In genomic region chr16:57341441-57342303, GRCh38 we compare ENCODE assay signal across 11 cellular contexts. TPM values are rescaled to one million over a fixed set of nuclear protein-coding genes. Genes with fewer than 3 reads are reported as not detected.
DNase-seq lines count a peak whose midpoint lies in the region; ATAC-seq and TF ChIP-seq lines count a peak whose summit lies in the region.
"Had no signal": no experiment of that assay in that cellular context is flagged by ENCODE, and none has a peak within 500 bp of the region (broad histone marks: within the 10 kb centered on the region; RNA-seq: fewer than 3 reads in every experiment).

No MANE protein-coding gene starts in this region.

- no peak for TF ChIP-seq POLR2A in right lobe of liver (IDR thresholded peaks at IDR 0.05)
- no peak for TF ChIP-seq POLR2A in gastroesophageal sphincter (IDR thresholded peaks at IDR 0.05)

- CTCF ChIA-PET in Caco-2 (lab: Charles Lee) = no interaction called here

- H3K4me1 ChIP-seq in adipocyte (ENCODE audit: control insufficient read depth, insufficient read depth, low read length) = peaks cover 18% of the 10 kb centered on the region
- H3K4me1 ChIP-seq in right lobe of liver = no peaks in the 10 kb centered on the region
- no peaks in the 10 kb centered on the region for H3K4me1 ChIP-seq in gastroesophageal sphincter
- H3K4me1 ChIP-seq in Caco-2 = no peaks in the 10 kb centered on the region

- no peak overlapping the region for H3K9ac ChIP-seq in adipocyte (ENCODE audit: low read length)

- H3K4me3 ChIP-seq in AG09309 (ENCODE audit: control insufficient read depth, low read depth, low read length) (no peak overlapping the region), adipocyte (ENCODE audit: low read length) (no peak overlapping the region), right lobe of liver (no peak overlapping the region), gastroesophageal sphincter (no peak overlapping the region), Caco-2 (ENCODE audit: low read depth, low read length) (no peak overlapping the region)

- TF ChIP-seq CTCF in AG09309 (IDR thresholded peaks at IDR 0.05; ENCODE audit: control insufficient read depth, insufficient read depth, low read depth, low read length, missing control alignments) (no peak), right lobe of liver (IDR thresholded peaks at IDR 0.05) (no peak), gastroesophageal sphincter (IDR thresholded peaks at IDR 0.05) (no peak), Caco-2 (IDR thresholded peaks at IDR 0.05; ENCODE audit: insufficient read depth in 1 of 2, low read depth in 1 of 2, low read length in 1 of 2, severe bottlenecking in 1 of 2, unreplicated experiment in 1 of 2) (no peak)

- H3K36me3 ChIP-seq in adipocyte (ENCODE audit: control insufficient read depth, insufficient read depth, low read length, severe bottlenecking) (no peaks in the 10 kb centered on the region), right lobe of liver (no peaks in the 10 kb centered on the region), gastroesophageal sphincter (no peaks in the 10 kb centered on the region), Caco-2 (ENCODE audit: control insufficient read depth, insufficient read depth, low read length) (no peaks in the 10 kb centered on the region)

- H3K27me3 ChIP-seq in adipocyte (replicated peaks; ENCODE audit: control insufficient read depth, insufficient read depth, low read length) (no peaks in the 10 kb centered on the region), right lobe of liver (no peaks in the 10 kb centered on the region), gastroesophageal sphincter (no peaks in the 10 kb centered on the region), Caco-2 (replicated peaks; ENCODE audit: control insufficient read depth, insufficient read depth, low read length) (no peaks in the 10 kb centered on the region)

- no TSS peak for BruUV-seq in Caco-2 (replicated peaks; lab: Mats Ljungman, UMichigan)

- peaks cover 10% of the 10 kb centered on the region for H3K9me3 ChIP-seq in adipocyte (ENCODE audit: control insufficient read depth, low read length)
- H3K9me3 ChIP-seq in right lobe of liver = no peaks in the 10 kb centered on the region
- no peaks in the 10 kb centered on the region for H3K9me3 ChIP-seq in gastroesophageal sphincter
- H3K9me3 ChIP-seq in Caco-2 = peaks cover 8% of the 10 kb centered on the region; the same call in 1 of the 2 replicates

- H3K4me3 Mint-ChIP-seq in Caco-2 (ENCODE audit: unreplicated experiment) = no peak overlapping the region
- H3K4me3 Mint-ChIP-seq: activated naive CD8-positive, alpha-beta T cell treated with anti-CD3 and anti-CD28 coated beads, Interleukin-2, amount 10 ng/mL, durations not matched to agents 7 days and 5 days; mesothelial cell of epicardium had no signal

- peak; percentile 86 for DNase-seq in AG09309 (ENCODE audit: low read depth)
- peak; percentile 78 for DNase-seq in HK-2 (ENCODE audit: unreplicated experiment)
- peak; percentile 91 for DNase-seq in adipocyte (ENCODE audit: low read depth)
- peak; percentile 99 for DNase-seq in kidney tubule cell (ENCODE audit: low spot score)
- no peak for DNase-seq in right lobe of liver
- no peak for DNase-seq in Caco-2
- DNase-seq: activated naive CD8-positive, alpha-beta T cell treated with anti-CD3 and anti-CD28 coated beads, Interleukin-2, amount 10 ng/mL, durations not matched to agents 7 days and 5 days had no signal

- H3K27ac Mint-ChIP-seq in Caco-2 (ENCODE audit: unreplicated experiment) = no peak overlapping the region
- H3K27ac Mint-ChIP-seq: activated naive CD8-positive, alpha-beta T cell treated with anti-CD3 and anti-CD28 coated beads, Interleukin-2, amount 10 ng/mL, durations not matched to agents 7 days and 5 days; mesothelial cell of epicardium had no signal

- POLR2A ChIA-PET in Caco-2 (lab: Charles Lee) = no interaction called here

- no peaks in the 10 kb centered on the region for H3K9me3 Mint-ChIP-seq in Caco-2 (ENCODE audit: unreplicated experiment)
- H3K9me3 Mint-ChIP-seq: activated naive CD8-positive, alpha-beta T cell treated with anti-CD3 and anti-CD28 coated beads, Interleukin-2, amount 10 ng/mL, durations not matched to agents 7 days and 5 days had no signal

- 65% methylated on average over 3 of the region's 8 CpGs for WGBS in right lobe of liver (ENCODE audit: insufficient coverage, low coverage, low lambda C conversion rate, missing lambda C conversion rate)
- 60 to 78% methylated on average over 3 to 7 of the region's 8 CpGs for WGBS in gastroesophageal sphincter (ENCODE audit: low coverage in 1 of 2), 2 donors

- intact Hi-C loops in right lobe of liver (cut with DNase I) (no loop called here), Caco-2 (cut with micrococcal nuclease; ENCODE audit: unreplicated experiment) (no loop called here)

- no peak overlapping the region for H3K27ac ChIP-seq in right lobe of liver
- H3K27ac ChIP-seq in gastroesophageal sphincter = no peak overlapping the region

- H3K27me3 Mint-ChIP-seq in Caco-2 (ENCODE audit: insufficient read depth, unreplicated experiment) = no peaks in the 10 kb centered on the region

- no peak for ATAC-seq in right lobe of liver
- no peak for ATAC-seq in gastroesophageal sphincter
- ATAC-seq in HG02642 (IDR thresholded peaks at IDR 0.05; ENCODE audit: poor library complexity, unreplicated experiment) = no peak
- ATAC-seq: Right ventricle myocardium inferior had no signal

- no peak for TF ChIP-seq EP300 in gastroesophageal sphincter (IDR thresholded peaks at IDR 0.05)

- H3K4me1 Mint-ChIP-seq in Caco-2 (ENCODE audit: low read depth, unreplicated experiment) = peaks cover 7% of the 10 kb centered on the region
- H3K4me1 Mint-ChIP-seq: mesothelial cell of epicardium had no signal

- no peaks in the 10 kb centered on the region for H3K36me3 Mint-ChIP-seq in Caco-2 (ENCODE audit: insufficient read depth, unreplicated experiment)
- H3K36me3 Mint-ChIP-seq: activated naive CD8-positive, alpha-beta T cell treated with anti-CD3 and anti-CD28 coated beads, Interleukin-2, amount 10 ng/mL, durations not matched to agents 7 days and 5 days; mesothelial cell of epicardium had no signal

RNA-seq across cellular contexts. Expression of gene CCL22, which starts 16.9 kb away (rescaled TPM):
- under 1 TPM in 2 of 6 experiments, not detected in 4; 0.12 to 0.16 TPM for total RNA-seq in right lobe of liver
- total RNA-seq in gastroesophageal sphincter = not detected
- total RNA-seq in Caco-2 (2022) = 0.44 and 0.68 TPM in 2 replicates
- total RNA-seq: mesothelial cell of epicardium, Right ventricle myocardium inferior had no signal

RNA-seq across cellular contexts. Expression of gene CX3CL1, which starts 30.6 kb away (rescaled TPM):
- 10 to 100 TPM in 3 of 6 experiments, 1 to 10 TPM in 3; 3.3 to 20.5 (median 9.8) TPM for total RNA-seq in right lobe of liver
- total RNA-seq in gastroesophageal sphincter = 10 to 100 TPM; 18.6 to 45.8 (median 30.5) TPM
- total RNA-seq in Caco-2 (2022) = 0.16 TPM in 1 of 2 replicates, not detected in the other
- total RNA-seq: activated naive CD8-positive, alpha-beta T cell treated with anti-CD3 and anti-CD28 coated beads, Interleukin-2, amount 10 ng/mL, durations not matched to agents 7 days and 5 days had no signal

RNA-seq across cellular contexts. Expression of gene PLLP, which starts 57.2 kb away (rescaled TPM):
- 1 to 10 TPM; 2.1 to 7.4 (median 3.8) TPM for total RNA-seq in right lobe of liver
- total RNA-seq in gastroesophageal sphincter = 10 to 100 TPM in 1 of 4 donors, 1 to 10 TPM in 3; 1.7 to 11.4 (median 5.4) TPM
- 53.0 and 54.0 TPM in 2 replicates for total RNA-seq in Caco-2 (2022)

Comparison
In these comparisons a context has a peak if more than half of its experiments do, and no peak if none do; other contexts are left out.
1. DNase-seq: peak in AG09309 (single experiment), HK-2 (single experiment), adipocyte (single experiment) and kidney tubule cell (single experiment); none in right lobe of liver (0 of 3) and Caco-2 (0 of 2).